Comparison of ENCODE assay signal across 32 cellular contexts in the genomic region with DNA sequence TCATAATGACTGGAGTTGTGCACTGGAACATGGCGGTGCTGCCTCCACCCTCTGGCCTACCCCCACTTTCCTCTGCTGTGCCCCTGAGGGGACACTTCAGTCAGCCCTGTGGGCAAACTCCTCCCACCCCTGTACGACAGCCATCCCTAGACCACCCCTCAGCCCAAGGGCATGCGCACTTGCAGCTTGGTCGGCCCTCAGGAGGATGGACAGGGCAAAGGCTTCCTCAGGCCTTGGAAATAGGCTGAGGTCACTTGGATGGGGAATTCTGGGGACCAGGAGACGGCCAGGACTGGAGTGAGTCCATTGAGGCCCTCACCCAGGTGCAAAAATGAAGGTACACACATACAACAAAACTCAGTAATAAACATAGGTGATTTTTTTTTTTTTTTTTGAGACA. TPM values are rescaled to one million over a fixed set of nuclear protein-coding genes. Genes with fewer than 3 reads are reported as not detected.
"Had no signal": no experiment of that assay in that cellular context is flagged by ENCODE, and none has a peak within 500 bp of the region (broad histone marks: within the 10 kb centered on the region; RNA-seq: fewer than 3 reads in every experiment).

No MANE protein-coding gene starts in this region.

- H3K9me3 Mint-ChIP-seq: naive thymus-derived CD4-positive, alpha-beta T cell; neural crest cell; stimulated activated memory B cell treated with anti-CD40 and anti-IgM and Interleukin-4, amounts not matched to agents 10 μg/mL and 1 μg/mL and 100 μg/mL, for 72 hours had no signal

- H3K27ac Mint-ChIP-seq: naive thymus-derived CD4-positive, alpha-beta T cell; stimulated activated memory B cell treated with anti-CD40 and anti-IgM and Interleukin-4, amounts not matched to agents 10 μg/mL and 1 μg/mL and 100 μg/mL, for 72 hours had no signal

- H3K36me3 ChIP-seq: gastrocnemius medialis, ovary, sigmoid colon, tibial artery, upper lobe of left lung had no signal

- H3K79me2 ChIP-seq: hepatocyte had no signal

- H3K27ac ChIP-seq: dorsolateral prefrontal cortex, epithelial cell of prostate, gastrocnemius medialis, ovary, psoas muscle, sigmoid colon, testis, upper lobe of left lung had no signal

- H3K4me3 ChIP-seq: dorsolateral prefrontal cortex, gastrocnemius medialis, hepatocyte, ovary, psoas muscle, sigmoid colon, testis, tibial artery, upper lobe of left lung had no signal

- H3K27me3 ChIP-seq: hepatocyte, ovary, sigmoid colon, testis, tibial artery, upper lobe of left lung had no signal

- H3K4me2 ChIP-seq: hepatocyte had no signal

- H3K4me1 Mint-ChIP-seq: naive thymus-derived CD4-positive, alpha-beta T cell; stimulated activated memory B cell treated with anti-CD40 and anti-IgM and Interleukin-4, amounts not matched to agents 10 μg/mL and 1 μg/mL and 100 μg/mL, for 72 hours had no signal

- ATAC-seq: esophagus mucosa; gastrocnemius medialis; left lobe of liver; naive thymus-derived CD4-positive, alpha-beta T cell; psoas muscle; right cardiac atrium; stimulated activated memory B cell treated with anti-CD40 and anti-IgM and Interleukin-4, amounts not matched to agents 10 μg/mL and 1 μg/mL and 100 μg/mL, for 72 hours; stimulated activated naive CD8-positive, alpha-beta T cell treated with anti-CD3 and anti-CD28 coated beads, Interleukin-15, Interleukin-2, amounts not matched to agents 100 U/mL and 50 U/mL, for 24 hours had no signal

- DNase-seq: dorsolateral prefrontal cortex; effector CD4-positive, alpha-beta T cell; foreskin fibroblast; gastrocnemius medialis; head of caudate nucleus; mesendoderm; midbrain; naive thymus-derived CD4-positive, alpha-beta T cell; nucleus accumbens; ovary; psoas muscle; right cardiac atrium; sigmoid colon; stimulated activated CD4-positive, alpha-beta T cell treated with anti-CD3 and anti-CD28 coated beads, Interleukin-4, amount 100 ng/mL, for 4 hours; stimulated activated naive CD8-positive, alpha-beta T cell treated with anti-CD3 and anti-CD28 coated beads, Interleukin-15, Interleukin-2, amounts not matched to agents 100 U/mL and 50 U/mL, for 24 hours; substantia nigra; testis; tibial artery; upper lobe of left lung had no signal

- H3K4me3 Mint-ChIP-seq: naive thymus-derived CD4-positive, alpha-beta T cell; neural crest cell; stimulated activated memory B cell treated with anti-CD40 and anti-IgM and Interleukin-4, amounts not matched to agents 10 μg/mL and 1 μg/mL and 100 μg/mL, for 72 hours had no signal

- H2AFZ ChIP-seq: hepatocyte had no signal

- H3K9me3 ChIP-seq: gastrocnemius medialis, ovary, psoas muscle, sigmoid colon, testis, tibial artery, upper lobe of left lung had no signal

- H3K4me1 ChIP-seq: gastrocnemius medialis, psoas muscle, testis had no signal

- FAIRE-seq: colon, kidney, urothelium cell line had no signal

- H3K36me3 Mint-ChIP-seq: naive thymus-derived CD4-positive, alpha-beta T cell; stimulated activated memory B cell treated with anti-CD40 and anti-IgM and Interleukin-4, amounts not matched to agents 10 μg/mL and 1 μg/mL and 100 μg/mL, for 72 hours had no signal

RNA-seq across cellular contexts. Expression of gene MEIOC, which starts 57.9 kb away (rescaled TPM):
- total RNA-seq: cerebellum, esophagus mucosa, gastrocnemius medialis, left lobe of liver, liver, lung microvascular endothelial cell, mucosa of gallbladder, ovary, psoas muscle had no signal
